Comparison of ENCODE assay signal across 1 cellular context in the genomic region with DNA sequence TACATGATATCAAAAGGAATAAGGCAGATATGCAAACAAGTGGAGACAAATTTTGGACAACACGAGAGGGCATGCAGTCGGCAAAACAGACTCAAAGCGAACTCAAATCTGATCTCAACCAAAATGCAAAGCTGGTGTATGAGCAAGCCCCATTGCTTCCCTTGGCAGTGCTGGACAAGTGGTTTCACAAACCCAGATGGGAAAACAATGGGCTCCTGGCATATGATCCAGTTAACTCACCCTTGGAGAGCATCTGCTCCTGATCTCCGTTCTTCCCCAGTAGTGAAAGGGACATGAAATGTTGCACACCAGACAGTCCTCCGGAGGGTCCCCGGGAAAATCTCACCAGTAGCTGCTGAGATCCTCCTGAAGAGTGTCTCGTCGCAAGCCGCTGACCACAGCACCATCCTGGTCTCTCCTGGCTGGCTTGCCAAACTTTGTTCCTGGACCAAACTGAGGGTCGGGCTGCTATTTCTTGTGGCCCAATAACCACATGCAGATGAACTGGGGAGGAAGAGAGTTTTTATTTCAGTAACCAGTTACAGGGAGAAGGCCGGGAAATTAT.
TF ChIP-seq lines count a peak whose summit lies in the region.

No MANE protein-coding gene starts in this region.

TF ChIP-seq in GM23338, 12 proteins besides CTCF, POLR2A, EP300 and RAD21 (continued from another document):
- no peak for TF ChIP-seq ZNF462 (CRISPR knock-in tag; IDR thresholded peaks at IDR 0.05)
- no peak for TF ChIP-seq CREB1 (CRISPR knock-in tag; IDR thresholded peaks at IDR 0.05; ENCODE audit: low read depth)
- no peak for TF ChIP-seq POLR2AphosphoS5 (IDR thresholded peaks at IDR 0.05; ENCODE audit: low read depth)
- no peak for TF ChIP-seq EZH2phosphoT487 (IDR thresholded peaks at IDR 0.05; ENCODE audit: unreplicated experiment)
